In the genomic region with DNA sequence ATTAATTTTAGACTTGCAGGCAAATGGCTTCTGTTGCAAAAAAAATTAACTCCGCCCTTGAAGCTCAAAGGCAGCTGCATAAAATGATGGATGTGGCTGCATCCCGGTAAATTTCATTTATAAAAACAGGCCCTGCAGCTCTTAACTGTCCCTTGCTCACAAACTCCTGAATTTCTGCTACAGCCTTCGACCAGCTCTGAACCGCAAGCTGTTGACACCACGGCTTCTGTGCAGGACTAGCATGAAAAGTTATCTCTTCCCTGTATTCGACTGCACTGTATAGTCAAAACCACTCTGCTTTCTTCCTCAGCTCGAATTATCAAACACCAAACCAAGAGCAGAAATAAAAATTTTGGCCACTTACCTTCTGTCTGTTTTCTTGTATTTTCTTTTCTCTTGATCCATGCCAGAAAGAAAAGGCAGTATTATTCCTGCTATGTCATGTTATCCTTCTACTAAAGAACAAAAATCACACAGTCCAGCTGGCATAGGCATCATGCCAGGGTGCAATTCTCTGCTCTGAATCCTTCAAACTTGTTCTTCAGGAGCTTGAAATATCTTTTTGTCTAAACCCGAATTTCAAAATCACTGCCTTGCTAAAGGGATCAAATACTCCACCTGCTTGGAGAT, we compare ENCODE assay signal across 24 cellular contexts.
DNase-seq lines count a peak whose midpoint lies in the region; TF ChIP-seq lines count a peak whose summit lies in the region.
"Had no signal": no experiment of that assay in that cellular context is flagged by ENCODE, and none has a peak within 500 bp of the region (broad histone marks: within the 10 kb centered on the region; RNA-seq: fewer than 3 reads in every experiment).

No MANE protein-coding gene starts in this region.

- peak overlapping the region in 3 of 5 experiments; percentile 51 to 75 (median 58) for H3K27ac Mint-ChIP-seq in brain
- H3K27ac Mint-ChIP-seq: activated CD4-positive, alpha-beta T cell treated with anti-CD3 and anti-CD28 coated beads, Interleukin-2, amount 10 ng/mL, durations not matched to agents 24 days and 14 days; naive thymus-derived CD4-positive, alpha-beta T cell; stimulated activated naive CD8-positive, alpha-beta T cell treated with anti-CD3 and anti-CD28 coated beads, Interleukin-15, amount 100 ng/mL, for 72 hours; T-helper 2 cell treated with Interferon-gamma antibody and Interleukin-4, amounts not matched to agents 5 μg/mL and 100 μg/mL, for 36 hours had no signal

- H3K27me3 Mint-ChIP-seq in brain = no peaks in the 10 kb centered on the region
- H3K27me3 Mint-ChIP-seq: activated CD4-positive, alpha-beta T cell treated with anti-CD3 and anti-CD28 coated beads, Interleukin-2, amount 10 ng/mL, durations not matched to agents 24 days and 14 days; naive thymus-derived CD4-positive, alpha-beta T cell; stimulated activated naive CD8-positive, alpha-beta T cell treated with anti-CD3 and anti-CD28 coated beads, Interleukin-15, amount 100 ng/mL, for 72 hours had no signal

- H3K9me3 Mint-ChIP-seq in brain = peaks cover 0 to 8% (median 0%) of the 10 kb centered on the region in 5 experiments

- TF ChIP-seq CTCF in brain (conservative IDR thresholded peaks at IDR 0.05) = no peak

- DNase-seq in NCI-H446 treated with DMSO at 0.1 percent for 48 hours (lab: John Stamatoyannopoulos, UW) = peak; percentile 53
- peak; percentile 91 for DNase-seq in superior temporal gyrus (ENCODE audit: extremely low spot score)
- no peak for DNase-seq in NCI-H2227 treated with DMSO at 0.1 percent for 48 hours (lab: John Stamatoyannopoulos, UW)
- DNase-seq in iPS-NIHi11 (ENCODE audit: low spot score) = no peak
- no peak for DNase-seq in islet precursor cell
- DNase-seq: activated CD4-positive, alpha-beta T cell treated with anti-CD3 and anti-CD28 coated beads, Interleukin-2, amount 10 ng/mL, durations not matched to agents 24 days and 14 days; activated naive CD4-positive, alpha-beta T cell; activated T-cell treated with anti-CD3 and anti-CD28 coated beads, Interleukin-2, amount 50 U/mL, for 4 hours; brain microvascular endothelial cell; foreskin keratinocyte; left ventricle myocardium inferior; naive thymus-derived CD4-positive, alpha-beta T cell; NCI-H1417 treated with DMSO at 0.1 percent for 48 hours; small intestine; stimulated activated CD8-positive, alpha-beta memory T cell treated with anti-CD3 and anti-CD28 coated beads, Interleukin-4, amount 100 ng/mL, for 48 hours; stimulated activated naive CD8-positive, alpha-beta T cell treated with anti-CD3 and anti-CD28 coated beads, Interleukin-15, amount 100 ng/mL, for 72 hours; upper lobe of left lung had no signal

- H3K4me3 Mint-ChIP-seq in brain = peak overlapping the region in 2 of 5 experiments; percentile 4 to 6
- H3K4me3 Mint-ChIP-seq: activated CD4-positive, alpha-beta T cell treated with anti-CD3 and anti-CD28 coated beads, Interleukin-2, amount 10 ng/mL, durations not matched to agents 24 days and 14 days; activated T-cell treated with anti-CD3 and anti-CD28 coated beads, Interleukin-2, amount 50 U/mL, for 4 hours; naive thymus-derived CD4-positive, alpha-beta T cell; stimulated activated naive CD8-positive, alpha-beta T cell treated with anti-CD3 and anti-CD28 coated beads, Interleukin-15, amount 100 ng/mL, for 72 hours; T-helper 2 cell treated with Interferon-gamma antibody and Interleukin-4, amounts not matched to agents 5 μg/mL and 100 μg/mL, for 36 hours had no signal

- H3K36me3 Mint-ChIP-seq in brain = no peaks in the 10 kb centered on the region
- H3K36me3 Mint-ChIP-seq: naive thymus-derived CD4-positive, alpha-beta T cell had no signal

- no peaks in the 10 kb centered on the region for H3K27me3 ChIP-seq in layer of hippocampus (ENCODE audit: control insufficient read depth, insufficient read depth, low read length)
- H3K27me3 ChIP-seq: brain microvascular endothelial cell, esophagus muscularis mucosa, foreskin keratinocyte, upper lobe of left lung had no signal

- H3K4me1 Mint-ChIP-seq in brain = peaks cover 28% of the 10 kb centered on the region
- H3K4me1 Mint-ChIP-seq: activated CD4-positive, alpha-beta T cell treated with anti-CD3 and anti-CD28 coated beads, Interleukin-2, amount 10 ng/mL, durations not matched to agents 24 days and 14 days; naive thymus-derived CD4-positive, alpha-beta T cell; stimulated activated naive CD8-positive, alpha-beta T cell treated with anti-CD3 and anti-CD28 coated beads, Interleukin-15, amount 100 ng/mL, for 72 hours had no signal

- H3K27ac ChIP-seq in layer of hippocampus (ENCODE audit: low read depth, low read length) = peak overlapping the region; percentile 84
- H3K27ac ChIP-seq: brain microvascular endothelial cell, coronary artery, esophagus muscularis mucosa, foreskin keratinocyte, KMS-11, left ventricle myocardium inferior, upper lobe of left lung, VCaP had no signal

Comparison
In these comparisons a context has a peak if more than half of its experiments do, and no peak if none do; other contexts are left out.
1. DNase-seq: peak in NCI-H446 treated with DMSO at 0.1 percent for 48 hours (single experiment) and superior temporal gyrus (single experiment); none in NCI-H2227 treated with DMSO at 0.1 percent for 48 hours (single experiment), iPS-NIHi11 (single experiment) and islet precursor cell (single experiment).